25 cellular contexts compared by ENCODE assay signal in the genomic region with DNA sequence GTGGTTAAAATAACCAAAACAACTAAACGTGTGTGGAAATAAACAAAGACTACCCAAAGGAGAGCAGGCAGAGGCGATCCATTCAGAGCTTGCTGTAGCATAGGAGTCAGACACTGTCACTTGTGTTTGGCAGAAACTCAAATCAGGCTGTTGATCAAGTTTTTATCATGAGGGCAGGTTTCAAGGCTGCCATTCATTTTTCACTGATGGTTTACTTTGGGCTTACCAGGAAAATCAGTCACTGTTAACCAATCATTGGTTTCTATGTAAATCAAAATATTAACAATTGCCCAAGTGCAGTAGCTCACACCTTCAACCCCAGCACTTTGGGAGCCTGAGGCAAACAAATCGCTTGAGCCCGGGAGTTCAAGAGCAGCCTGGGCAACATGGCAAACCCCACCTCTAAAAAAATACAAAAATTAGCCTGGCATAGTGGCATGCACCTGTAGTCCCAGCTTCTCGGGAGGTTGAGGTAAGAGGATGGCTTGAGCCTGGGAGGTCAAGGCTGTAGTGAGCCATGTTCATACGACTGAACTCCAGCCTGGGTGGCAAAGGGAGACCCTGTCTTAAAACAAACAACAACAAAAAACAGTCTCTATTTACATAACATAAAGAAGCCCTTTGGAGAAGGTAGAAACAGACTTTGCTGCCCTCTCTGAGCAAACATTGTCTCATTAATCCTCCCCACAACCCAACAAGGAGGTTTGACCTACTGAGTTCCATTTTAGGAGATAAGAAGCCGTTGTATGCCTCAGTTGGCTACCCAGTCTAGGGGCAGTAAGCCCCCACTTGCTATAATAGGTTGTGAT.
"Had no signal": no experiment of that assay in that cellular context is flagged by ENCODE, and none has a peak within 500 bp of the region (broad histone marks: within the 10 kb centered on the region; RNA-seq: fewer than 3 reads in every experiment).

No MANE protein-coding gene starts in this region.

- H3K9me3 ChIP-seq: testis, vagina had no signal

- FAIRE-seq: endometrium had no signal

- H3K36me3 ChIP-seq: vagina had no signal

- H3K9me3 Mint-ChIP-seq: activated T-cell treated with anti-CD3 and anti-CD28 coated beads, Interleukin-2, amount 50 U/mL, for 4 hours had no signal

- ATAC-seq: activated CD4-positive, alpha-beta T cell treated with anti-CD3 and anti-CD28 coated beads for 36 hours; activated T-cell treated with anti-CD3 and anti-CD28 coated beads, Interleukin-2, amount 50 U/mL, for 4 hours; foreskin keratinocyte; left lobe of liver; naive thymus-derived CD8-positive, alpha-beta T cell; sciatic nerve; stimulated activated naive B cell treated with anti-CD40 and anti-IgM and Interleukin-4, amounts not matched to agents 10 μg/mL and 1 μg/mL and 100 μg/mL, for 72 hours had no signal

- H3K27me3 ChIP-seq: foreskin keratinocyte, testis, vagina had no signal

- H3K4me1 ChIP-seq: testis had no signal

- DNase-seq: activated B cell treated with CpG ODN at 0.5 μM for 24 hours; activated CD4-positive, alpha-beta T cell treated with anti-CD3 and anti-CD28 coated beads for 36 hours; activated CD4-positive, alpha-beta T cell treated with anti-CD3 and anti-CD28 coated beads, Interleukin-2, amount 50 U/mL, for 48 hours; activated CD8-positive, alpha-beta memory T cell treated with anti-CD3 and anti-CD28 coated beads, Interleukin-2, amount 50 U/mL, for 48 hours; activated naive CD4-positive, alpha-beta T cell treated with anti-CD3 and anti-CD28 coated beads for 36 hours; activated T-cell treated with anti-CD3 and anti-CD28 coated beads, Interleukin-2, amount 50 U/mL, for 4 hours; anterior cingulate cortex; effector CD4-positive, alpha-beta T cell; erythroblast; foreskin keratinocyte; immature natural killer cell; naive thymus-derived CD8-positive, alpha-beta T cell; stimulated activated CD4-positive, alpha-beta T cell treated with anti-CD3 and anti-CD28 coated beads, Interleukin-15, amount 100 ng/mL, for 24 hours; stimulated activated CD4-positive, alpha-beta T cell treated with anti-CD3 and anti-CD28 coated beads, Interleukin-2, amount 100 ng/mL, for 48 hours; stimulated activated CD8-positive, alpha-beta memory T cell treated with anti-CD3 and anti-CD28 coated beads, Interleukin-4, amount 100 ng/mL, for 48 hours; stimulated activated naive B cell treated with anti-CD40 and anti-IgM and Interleukin-4, amounts not matched to agents 10 μg/mL and 1 μg/mL and 100 μg/mL, for 72 hours; T-helper 1 cell; testis had no signal

- H3K4me1 Mint-ChIP-seq: brain had no signal

- H3K27ac ChIP-seq: foreskin keratinocyte, testis, vagina had no signal

- H3K4me3 Mint-ChIP-seq: activated B cell treated with CpG ODN at 0.5 μM for 24 hours; activated CD4-positive, alpha-beta T cell treated with anti-CD3 and anti-CD28 coated beads for 36 hours; activated naive CD4-positive, alpha-beta T cell treated with anti-CD3 and anti-CD28 coated beads for 36 hours; activated T-cell treated with anti-CD3 and anti-CD28 coated beads, Interleukin-2, amount 50 U/mL, for 4 hours; brain; immature natural killer cell; naive thymus-derived CD8-positive, alpha-beta T cell; stimulated activated naive B cell treated with anti-CD40 and anti-IgM and Interleukin-4, amounts not matched to agents 10 μg/mL and 1 μg/mL and 100 μg/mL, for 72 hours had no signal

- H3K27me3 Mint-ChIP-seq: activated CD4-positive, alpha-beta T cell treated with anti-CD3 and anti-CD28 coated beads for 36 hours had no signal

- H3K4me3 ChIP-seq: lung, smooth muscle cell, testis, vagina had no signal

- H3K27ac Mint-ChIP-seq: activated B cell treated with CpG ODN at 0.5 μM for 24 hours; activated CD4-positive, alpha-beta T cell treated with anti-CD3 and anti-CD28 coated beads for 36 hours; activated naive CD4-positive, alpha-beta T cell treated with anti-CD3 and anti-CD28 coated beads for 36 hours; brain; immature natural killer cell; naive thymus-derived CD8-positive, alpha-beta T cell; stimulated activated naive B cell treated with anti-CD40 and anti-IgM and Interleukin-4, amounts not matched to agents 10 μg/mL and 1 μg/mL and 100 μg/mL, for 72 hours had no signal
